ENCODE assay signal across 16 cellular contexts in genomic region chrX:53133400-53133799, GRCh38.
"Had no signal": no experiment of that assay in that cellular context is flagged by ENCODE, and none has a peak within 500 bp of the region (broad histone marks: within the 10 kb centered on the region; RNA-seq: fewer than 3 reads in every experiment).

No MANE protein-coding gene starts in this region.

- DNase-seq: activated CD4-positive, alpha-beta memory T cell treated with anti-CD3 and anti-CD28 coated beads for 36 hours; activated CD4-positive, alpha-beta T cell treated with anti-CD3 and anti-CD28 coated beads for 1 hour; activated effector memory CD4-positive, alpha-beta T cell treated with Interleukin-2 at 50 U/mL for 16 hours; activated naive CD4-positive, alpha-beta T cell treated with anti-CD3 and anti-CD28 coated beads, Interleukin-2, amount 50 U/mL, for 16 hours; activated T-cell treated with anti-CD3 and anti-CD28 coated beads, Interleukin-2, amount 50 U/mL, for 24 hours; erythroblast; hypothalamus; left ventricle myocardium inferior; natural killer cell; posterior cingulate gyrus; thyroid gland; uterus had no signal

- H3K4me1 Mint-ChIP-seq: memory B cell; natural killer cell; stimulated activated effector memory CD8-positive, alpha-beta T cell treated with anti-CD3 and anti-CD28 coated beads, Interleukin-12 subunit alpha, Interleukin-12 subunit beta, amount 100 ng/mL, for 72 hours had no signal

- H3K36me3 ChIP-seq: cardiac muscle cell, left ventricle myocardium inferior, thyroid gland, uterus had no signal

- H3K27me3 ChIP-seq: cardiac muscle cell, thyroid gland, uterus had no signal

- H3K4me1 ChIP-seq: left ventricle myocardium inferior, thyroid gland, uterus had no signal

- ATAC-seq: natural killer cell; stimulated activated effector memory CD8-positive, alpha-beta T cell treated with anti-CD3 and anti-CD28 coated beads, Interleukin-12 subunit alpha, Interleukin-12 subunit beta, amount 100 ng/mL, for 72 hours had no signal

- H3K36me3 Mint-ChIP-seq: natural killer cell had no signal

- H3K27ac ChIP-seq: cardiac muscle cell, left ventricle myocardium inferior, thyroid gland, uterus, VCaP had no signal

- H3K4me3 Mint-ChIP-seq: activated CD4-positive, alpha-beta memory T cell treated with anti-CD3 and anti-CD28 coated beads for 36 hours; activated T-cell treated with anti-CD3 and anti-CD28 coated beads, Interleukin-2, amount 50 U/mL, for 24 hours; memory B cell; natural killer cell; stimulated activated effector memory CD8-positive, alpha-beta T cell treated with anti-CD3 and anti-CD28 coated beads, Interleukin-12 subunit alpha, Interleukin-12 subunit beta, amount 100 ng/mL, for 72 hours had no signal

- H3K4me3 ChIP-seq: cardiac muscle cell, left ventricle myocardium inferior, thyroid gland, uterus had no signal

- H3K27me3 Mint-ChIP-seq: activated CD4-positive, alpha-beta memory T cell treated with anti-CD3 and anti-CD28 coated beads for 36 hours; memory B cell had no signal

- H3K9me3 ChIP-seq: left ventricle myocardium inferior, thyroid gland, uterus had no signal

- H3K27ac Mint-ChIP-seq: activated CD4-positive, alpha-beta memory T cell treated with anti-CD3 and anti-CD28 coated beads for 36 hours; activated T-cell treated with anti-CD3 and anti-CD28 coated beads, Interleukin-2, amount 50 U/mL, for 24 hours; memory B cell; natural killer cell; stimulated activated effector memory CD8-positive, alpha-beta T cell treated with anti-CD3 and anti-CD28 coated beads, Interleukin-12 subunit alpha, Interleukin-12 subunit beta, amount 100 ng/mL, for 72 hours had no signal

- H3K9me3 Mint-ChIP-seq: activated CD4-positive, alpha-beta memory T cell treated with anti-CD3 and anti-CD28 coated beads for 36 hours; activated T-cell treated with anti-CD3 and anti-CD28 coated beads, Interleukin-2, amount 50 U/mL, for 24 hours; memory B cell; natural killer cell; stimulated activated effector memory CD8-positive, alpha-beta T cell treated with anti-CD3 and anti-CD28 coated beads, Interleukin-12 subunit alpha, Interleukin-12 subunit beta, amount 100 ng/mL, for 72 hours had no signal
